In the genomic region with DNA sequence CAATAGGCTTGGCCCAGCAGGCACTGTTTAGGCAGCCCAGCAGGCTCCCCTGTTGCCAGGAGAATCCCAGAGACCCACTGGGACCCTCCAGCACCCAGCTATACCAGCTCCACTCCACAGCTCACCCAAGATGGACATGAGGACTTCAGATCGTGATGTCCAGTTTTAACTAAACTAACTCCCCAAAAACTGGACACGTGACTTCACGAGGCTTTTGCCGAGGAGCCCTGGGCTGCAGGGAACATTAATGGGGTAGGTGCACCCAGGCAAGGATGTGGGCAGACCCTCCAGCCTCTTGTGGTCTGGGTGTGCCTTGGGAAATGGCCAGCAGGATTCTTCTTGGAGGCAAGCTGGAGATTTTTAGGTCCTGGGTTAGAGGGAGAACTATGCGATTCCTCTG, we compare ENCODE assay signal across 22 cellular contexts. TPM values are rescaled to one million over a fixed set of nuclear protein-coding genes. Genes with fewer than 3 reads are reported as not detected.
A peak's percentile ranks its signal among the peaks of the same experiment; 100 is the strongest.
DNase-seq lines count a peak whose midpoint lies in the region; ATAC-seq and TF ChIP-seq lines count a peak whose summit lies in the region.
"Had no signal": no experiment of that assay in that cellular context is flagged by ENCODE, and none has a peak within 500 bp of the region (broad histone marks: within the 10 kb centered on the region; RNA-seq: fewer than 3 reads in every experiment).

No MANE protein-coding gene starts in this region.

- H3K36me3 ChIP-seq in right atrium auricular region (no peaks in the 10 kb centered on the region), left ventricle myocardium inferior (no peaks in the 10 kb centered on the region), neuronal stem cell (replicated peaks in 1 of 2; ENCODE audit: control insufficient read depth in 2 of 2, insufficient read depth in 2 of 2, low read length in 2 of 2) (no peaks in the 10 kb centered on the region), stomach (no peaks in the 10 kb centered on the region)

- no peak overlapping the region for H3K4ac ChIP-seq in neuronal stem cell (ENCODE audit: low read length)

- TF ChIP-seq CTCF in right atrium auricular region (IDR thresholded peaks at IDR 0.05) = no peak
- TF ChIP-seq CTCF in left ventricle myocardium inferior (IDR thresholded peaks at IDR 0.05; ENCODE audit: borderline replicate concordance) = no peak
- TF ChIP-seq CTCF in stomach (IDR thresholded peaks at IDR 0.05) = no peak
- no peak for TF ChIP-seq CTCF in foreskin keratinocyte (conservative IDR thresholded peaks at IDR 0.05)

- no peak overlapping the region for H3K9ac ChIP-seq in neuronal stem cell (ENCODE audit: low read depth, low read length, poor library complexity)

- no peak for TF ChIP-seq EP300 in stomach (IDR thresholded peaks at IDR 0.05)

- intact Hi-C loops in left ventricle myocardium inferior (cut with micrococcal nuclease) = no loop called here
- intact Hi-C loops in stomach (cut with DNase I; ENCODE audit: low total_unique reads) = no loop called here

- no peak overlapping the region for H2BK120ac ChIP-seq in neuronal stem cell (ENCODE audit: low read depth, low read length)

- no peak overlapping the region for H3K4me2 ChIP-seq in neuronal stem cell (ENCODE audit: insufficient read depth, low read length, poor library complexity, severe bottlenecking)
- H3K4me2 ChIP-seq: A549, PC-9 had no signal

- no peak overlapping the region for H3K27ac ChIP-seq in right atrium auricular region
- no peak overlapping the region for H3K27ac ChIP-seq in left ventricle myocardium inferior (replicated peaks)
- no peak overlapping the region for H3K27ac ChIP-seq in neuronal stem cell (replicated peaks; ENCODE audit: low read length)
- H3K27ac ChIP-seq in stomach = peak overlapping the region in 1 of 5 donors; percentile 56
- H3K27ac ChIP-seq in foreskin keratinocyte = no peak overlapping the region
- H3K27ac ChIP-seq: A549, PC-9, RWPE1 had no signal

- H3K18ac ChIP-seq in neuronal stem cell (ENCODE audit: low read length) = no peak overlapping the region

- H4K8ac ChIP-seq in neuronal stem cell (ENCODE audit: low read depth, low read length) = no peak overlapping the region

- peaks cover 0 to 30% of the 10 kb centered on the region in 2 donors for H3K4me1 ChIP-seq in right atrium auricular region
- H3K4me1 ChIP-seq in left ventricle myocardium inferior = peaks cover 35% of the 10 kb centered on the region
- peaks cover 7 to 12% of the 10 kb centered on the region in 2 donors for H3K4me1 ChIP-seq in neuronal stem cell (ENCODE audit: control insufficient read depth in 2 of 2, insufficient read depth in 1 of 2, low read depth in 1 of 2, low read length in 2 of 2)
- H3K4me1 ChIP-seq in stomach = peaks cover 8 to 41% (median 14%) of the 10 kb centered on the region in 4 donors
- H3K4me1 ChIP-seq in foreskin keratinocyte = no peaks in the 10 kb centered on the region
- H3K4me1 ChIP-seq: A549 had no signal

- H3K79me1 ChIP-seq in neuronal stem cell (ENCODE audit: low read depth, low read length) = no peaks in the 10 kb centered on the region

- peak; percentile 38 for DNase-seq in right atrium auricular region (ENCODE audit: low spot score)
- DNase-seq in left ventricle myocardium inferior = no peak
- DNase-seq in neuronal stem cell (ENCODE audit: low spot score) = no peak
- peak; percentile 7 for DNase-seq in stomach
- no peak for DNase-seq in foreskin keratinocyte
- no peak for DNase-seq in NCI-H2107 (lab: John Stamatoyannopoulos, UW)
- DNase-seq in T1000 (lab: John Stamatoyannopoulos, UW) = no peak
- no peak for DNase-seq in SK-N-DZ (ENCODE audit: low spot score)
- DNase-seq: Calu3; CD8-positive, alpha-beta T cell; EL; KBM-7; NCI-H1417; NCI-H187; NCI-H226; NCI-H524; SIG-M5 had no signal

- H2BK15ac ChIP-seq in neuronal stem cell (ENCODE audit: low read length) = no peak overlapping the region

- H4K91ac ChIP-seq in neuronal stem cell (ENCODE audit: low read depth, low read length, poor library complexity) = no peak overlapping the region

- H3K9me3 ChIP-seq in right atrium auricular region (no peaks in the 10 kb centered on the region), left ventricle myocardium inferior (replicated peaks) (no peaks in the 10 kb centered on the region), neuronal stem cell (replicated peaks in 1 of 2; ENCODE audit: control insufficient read depth in 2 of 2, insufficient read depth in 1 of 2, low read depth in 1 of 2, low read length in 2 of 2) (no peaks in the 10 kb centered on the region), stomach (no peaks in the 10 kb centered on the region)
- H3K9me3 ChIP-seq: A549 had no signal

- H2AK5ac ChIP-seq in neuronal stem cell (ENCODE audit: low read depth, low read length) = peak overlapping the region; percentile 65

- no peak overlapping the region for H3K14ac ChIP-seq in neuronal stem cell (ENCODE audit: low read length)

- no peak overlapping the region for H2BK5ac ChIP-seq in neuronal stem cell (ENCODE audit: low read length)

- no peak for TF ChIP-seq POLR2A in stomach (IDR thresholded peaks at IDR 0.05)

- H3K27me3 ChIP-seq in right atrium auricular region (no peaks in the 10 kb centered on the region), left ventricle myocardium inferior (ENCODE audit: low read depth) (no peaks in the 10 kb centered on the region), neuronal stem cell (ENCODE audit: control insufficient read depth in 3 of 3, insufficient read depth in 3 of 3, low read depth in 1 of 3, low read length in 3 of 3) (peaks cover 0 to 29% (median 12%) of the 10 kb centered on the region in 3 experiments), stomach (peaks cover 0 to 25% (median 5%) of the 10 kb centered on the region in 3 donors), foreskin keratinocyte (peaks cover 76% of the 10 kb centered on the region)

- no peak overlapping the region for H2AFZ ChIP-seq in neuronal stem cell (ENCODE audit: low read length)
- H2AFZ ChIP-seq: PC-9 had no signal

- H3K4me3 ChIP-seq in right atrium auricular region (no peak overlapping the region), left ventricle myocardium inferior (no peak overlapping the region), neuronal stem cell (ENCODE audit: low read length in 2 of 2) (no peak overlapping the region), stomach (no peak overlapping the region)
- H3K4me3 ChIP-seq: A549, GM12878, PC-9 had no signal

- no peak for ATAC-seq in foreskin keratinocyte
- ATAC-seq: A549; CD8-positive, alpha-beta T cell; GM12878 had no signal

- H2BK12ac ChIP-seq in neuronal stem cell (ENCODE audit: low read length) = no peak overlapping the region

- H3K23ac ChIP-seq in neuronal stem cell (ENCODE audit: low read depth, low read length, poor library complexity) = no peak overlapping the region

- no CpG with 5 or more reads among the region's 5 CpGs for WGBS in neuronal stem cell (ENCODE audit: extremely low coverage in 2 of 2, insufficient read length in 2 of 2, insufficient replicate concordance in 1 of 2), 2 donors
- WGBS in stomach, 5 donors = 91 to 98% (median 94%) methylated on average over 4 to 5 of the region's 5 CpGs

RNA-seq across cellular contexts. Expression of a gene that starts 8.9 kb away (rescaled TPM):
- total RNA-seq in right atrium auricular region (1 to 10 TPM; 2.4 to 2.8 TPM), left ventricle myocardium inferior (3.7 TPM), stomach (10 to 100 TPM in 1 of 5 donors, 1 to 10 TPM in 2, not detected in 2; 1.8 to 13.6 (median 4.4) TPM), foreskin keratinocyte (0.11 TPM in 1 of 2 replicates, not detected in the other)
- 11.1 TPM for polyA plus RNA-seq in neuronal stem cell (2013, experiment 1 of 2)
- 11.1 TPM for polyA plus RNA-seq in neuronal stem cell (2013, experiment 2 of 2)
- polyA plus RNA-seq in stomach (10 to 100 TPM in 2 of 3 donors, 1 to 10 TPM in 1; 5.3 to 12.8 (median 10.5) TPM), foreskin keratinocyte (not detected in 2 replicates)
- not detected in 2 replicates for polyA plus RNA-seq in SK-N-DZ (2014; cell fraction: cytosol; rRNA removed)
- 0.24 and 0.30 TPM in 2 replicates for polyA plus RNA-seq in SK-N-DZ (2014; cell fraction: nucleus; rRNA removed)
- polyA plus RNA-seq: BJ had no signal

Comparison
In these comparisons a context has a peak if more than half of its experiments do, and no peak if none do; other contexts are left out.
1. DNase-seq: peak in right atrium auricular region (single experiment) and stomach (single experiment); none in left ventricle myocardium inferior (single experiment), neuronal stem cell (single experiment), foreskin keratinocyte (0 of 2), NCI-H2107 (single experiment), T1000 (single experiment) and SK-N-DZ (single experiment).